ENCODE assay signal across 27 cellular contexts in genomic region chr5:180306796-180307195, GRCh38. TPM values are rescaled to one million over a fixed set of nuclear protein-coding genes. Genes with fewer than 3 reads are reported as not detected.
A peak's percentile ranks its signal among the peaks of the same experiment; 100 is the strongest.
DNase-seq lines count a peak whose midpoint lies in the region; ATAC-seq, FAIRE-seq and TF ChIP-seq lines count a peak whose summit lies in the region.
"Had no signal": no experiment of that assay in that cellular context is flagged by ENCODE, and none has a peak within 500 bp of the region (broad histone marks: within the 10 kb centered on the region; RNA-seq: fewer than 3 reads in every experiment).

No MANE protein-coding gene starts in this region.

- no peaks in the 10 kb centered on the region for H3K4me1 ChIP-seq in left ventricle myocardium inferior
- no peaks in the 10 kb centered on the region; a peak in 1 of 5 replicates for H3K4me1 ChIP-seq in K562 (replicated peaks in 1 of 2; ENCODE audit: control insufficient read depth in 2 of 2, insufficient read depth in 2 of 2, low read length in 2 of 2)
- H3K4me1 ChIP-seq: BLaER1 had no signal

- H4K20me1 ChIP-seq in K562 (replicated peaks; ENCODE audit: control insufficient read depth, insufficient read depth, low read length): no peaks in the 10 kb centered on the region
- H4K20me1 ChIP-seq: BLaER1 had no signal

- no peaks in the 10 kb centered on the region for H3K79me2 ChIP-seq in K562 (ENCODE audit: control insufficient read depth, insufficient read depth, low read length)

- POLR2A ChIA-PET in K562 (lab: Yijun Ruan, JAX): interaction anchor here (0.9 kb wide), 1 partner anchor 28 kb away, joined by 3 read pairs; no protein-coding TSS in a partner anchor

- DNase-seq in left cardiac atrium (peak; percentile 14), left ventricle myocardium inferior (no peak), K562 (ENCODE audit: extremely low read depth in 1 of 4, low spot score in 3 of 4) (no peak), omental fat pad (ENCODE audit: low spot score) (peak; percentile 0), NCI-H748 (lab: John Stamatoyannopoulos, UW; ENCODE audit: unreplicated experiment) (no peak)
- DNase-seq: 8988T; ACHN; BE2C; C1 segment of cervical spinal cord; CD4-positive, alpha-beta memory T cell; CD4-positive, CD25-positive, alpha-beta regulatory T cell; CD8-positive, alpha-beta memory T cell; COR-L47; DMS 273 treated with DMSO at 0.1 percent for 48 hours; DMS153; DMS53; DMS79; DND-41; EL; GDM1 had no signal

- no peak for ATAC-seq in left cardiac atrium
- 0 out of 3 replicates have a peak, but pooled peaks have one; percentile 20 for ATAC-seq in K562
- ATAC-seq in omental fat pad (ENCODE audit: low FRiP score): no peak
- no peak for ATAC-seq in HG03159 (IDR thresholded peaks at IDR 0.05; ENCODE audit: unreplicated experiment)
- ATAC-seq: GM12878 had no signal

- H3K27ac ChIP-seq in left ventricle myocardium inferior (replicated peaks) (no peak overlapping the region), K562 (ENCODE audit: extremely low read depth, low read depth, low read length) (no peak overlapping the region)
- H3K27ac ChIP-seq: BLaER1 had no signal

- no peaks in the 10 kb centered on the region for H3K9me1 ChIP-seq in K562 (ENCODE audit: control insufficient read depth, insufficient read depth, low read length)

- no TSS peak for BruUV-seq in K562 (replicated peaks; lab: Mats Ljungman, UMichigan)

- no peak overlapping the region for H3K4me2 ChIP-seq in K562 (ENCODE audit: insufficient read depth, low read length)
- H3K4me2 ChIP-seq: BLaER1 had no signal

- TF ChIP-seq EP300 in K562 (IDR thresholded peaks at IDR 0.05; ENCODE audit: low read length): no peak

- CTCF ChIA-PET in K562 (lab: Yijun Ruan, JAX; ENCODE audit: low intra/inter-chr PET ratio): no interaction called here

- no peak for TF ChIP-seq RAD21 in K562 (CRISPR knock-in tag; conservative IDR thresholded peaks at IDR 0.05 in 1 of 2, IDR thresholded peaks at IDR 0.05 in 1 of 2)

- H3K36me3 ChIP-seq in left ventricle myocardium inferior (no peaks in the 10 kb centered on the region), K562 (ENCODE audit: control insufficient read depth, insufficient read depth, low read length) (no peaks in the 10 kb centered on the region)
- H3K36me3 ChIP-seq: BE2C, BLaER1 had no signal

- TF ChIP-seq POLR2A in K562 (conservative IDR thresholded peaks at IDR 0.05): no peak

- H2AFZ ChIP-seq in K562 (ENCODE audit: low read depth, low read length): no peak overlapping the region

- intact Hi-C loops in left cardiac atrium (cut with DNase I) (no loop called here), left ventricle myocardium inferior (cut with micrococcal nuclease) (no loop called here), K562 (cut with micrococcal nuclease) (no loop called here)

- H3K9ac ChIP-seq in K562 (ENCODE audit: insufficient read depth in 1 of 2, low read depth in 2 of 2, low read length in 2 of 2): no peak overlapping the region
- H3K9ac ChIP-seq: BLaER1 had no signal

- H3K9me3 ChIP-seq in left ventricle myocardium inferior (replicated peaks) (no peaks in the 10 kb centered on the region), K562 (replicated peaks; ENCODE audit: control insufficient read depth, insufficient read depth, low read depth, low read length) (no peaks in the 10 kb centered on the region)
- H3K9me3 ChIP-seq: BE2C, BLaER1 had no signal

- peaks cover 13% of the 10 kb centered on the region for H3K27me3 ChIP-seq in left ventricle myocardium inferior (ENCODE audit: low read depth)
- peaks cover 32 to 67% of the 10 kb centered on the region in 2 experiments for H3K27me3 ChIP-seq in K562 (ENCODE audit: control insufficient read depth in 2 of 2, insufficient read depth in 2 of 2, low read length in 2 of 2)
- H3K27me3 ChIP-seq: BE2C, BLaER1 had no signal

- FAIRE-seq in K562 (lab: Jason Lieb, UNC): no peak
- FAIRE-seq: A204.1, GM12878, GM12892, GM18507 had no signal

- TF ChIP-seq CTCF in left ventricle myocardium inferior (IDR thresholded peaks at IDR 0.05; ENCODE audit: borderline replicate concordance) (no peak), K562 (IDR thresholded peaks at IDR 0.05 in 2 of 3, conservative IDR thresholded peaks at IDR 0.05 in 1 of 3; ENCODE audit: insufficient read depth in 2 of 3, low read depth in 1 of 3, low read length in 3 of 3) (no peak), omental fat pad (IDR thresholded peaks at IDR 0.05) (no peak)

- H3K4me3 ChIP-seq in left ventricle myocardium inferior (no peak overlapping the region), K562 (no peak overlapping the region)
- H3K4me3 ChIP-seq: BLaER1, GM12878 had no signal

- in situ Hi-C loops in K562 (cut with MboI): no loop called here

- 7% methylated on average over 3 of the region's 8 CpGs for WGBS in K562 (ENCODE audit: insufficient coverage, low coverage, missing lambda C conversion rate)

TF ChIP-seq in K562, 482 proteins besides CTCF, POLR2A, EP300 and RAD21:
- TF ChIP-seq DDX20 (tag; IDR thresholded peaks at IDR 0.05; ENCODE audit: low read depth) (no peak), SIN3A (IDR thresholded peaks at IDR 0.05; ENCODE audit: borderline replicate concordance in 2 of 2, control insufficient read depth in 1 of 2, low read depth in 2 of 2, low read length in 2 of 2) (no peak), TRIM28 (IDR thresholded peaks at IDR 0.05) (no peak)

RNA-seq across cellular contexts. Expression of gene MAPK9, which starts 14.9 kb away (rescaled TPM):
- total RNA-seq in left cardiac atrium (10 to 100 TPM; 33.8 to 38.8 TPM), left ventricle myocardium inferior (40.9 TPM), K562 (2014; rRNA removed) (23.3 and 24.7 TPM in 2 replicates), K562 (2014; rRNA removed; fragmentation: Illumina TruSeq; extraction: Trizol) (32.3 and 33.8 TPM in 2 replicates), K562 (2015; rRNA removed; fragmentation: Illumina TruSeq; extraction: Trizol) (27.2 and 29.9 TPM in 2 replicates), K562 (2021) (37.1 and 38.0 TPM in 2 replicates), omental fat pad (10 to 100 TPM; 18.6 to 31.6 (median 29.6) TPM)
- 33.0 and 61.0 TPM in 2 replicates for total RNA-seq in K562 (2011; cell fraction: chromatin; rRNA removed; ENCODE audit: low replicate concordance)
- 15.0 and 19.6 TPM in 2 replicates for total RNA-seq in K562 (2011; cell fraction: nucleolus; rRNA removed)
- total RNA-seq in K562 (2011; cell fraction: nucleoplasm; rRNA removed): 40.2 and 63.3 TPM in 2 replicates
- polyA plus RNA-seq in K562 (2011; rRNA removed) (45.9 and 58.0 TPM in 2 replicates), K562 (2014; fragmentation: Illumina TruSeq; extraction: Trizol) (32.3 and 43.1 TPM in 2 replicates), K562 (2014; fragmentation: Nextera tagmentation; extraction: Ambion mirVana) (1 to 10 TPM; 4.8 to 6.5 TPM), K562 (2014; rRNA removed) (27.4 and 31.5 TPM in 2 replicates)
- polyA plus RNA-seq in K562 (2011; cell fraction: cytosol; rRNA removed): 26.1 and 31.1 TPM in 2 replicates
- 25.6 and 26.5 TPM in 2 replicates for polyA plus RNA-seq in K562 (2011; cell fraction: nucleus; rRNA removed)
- polyA plus RNA-seq in K562 (2012): 23.2 and 27.4 TPM in 2 replicates
- polyA minus RNA-seq in K562 (2011; rRNA and poly(A)+ RNA removed): 57.2 and 64.3 TPM in 2 replicates
- 22.5 and 24.7 TPM in 2 replicates for polyA minus RNA-seq in K562 (2011; cell fraction: cytosol; rRNA and poly(A)+ RNA removed)
- 17.5 and 23.8 TPM in 2 replicates for polyA minus RNA-seq in K562 (2011; cell fraction: nucleus; rRNA and poly(A)+ RNA removed)

RNA-seq across cellular contexts. Expression of gene GFPT2, which starts 46.3 kb away (rescaled TPM):
- 10 to 100 TPM; 27.3 to 44.5 TPM for total RNA-seq in left cardiac atrium
- 8.4 TPM for total RNA-seq in left ventricle myocardium inferior
- total RNA-seq in K562 (2011; cell fraction: chromatin; rRNA removed; ENCODE audit: low replicate concordance): 0.14 TPM in 1 of 2 replicates, not detected in the other
- total RNA-seq in K562 (2011; cell fraction: nucleolus; rRNA removed): 0.50 TPM in 1 of 2 replicates, not detected in the other
- not detected in 2 replicates for total RNA-seq in K562 (2011; cell fraction: nucleoplasm; rRNA removed)
- total RNA-seq in K562 (2014; rRNA removed): not detected in 2 replicates
- 0.13 TPM in 1 of 2 replicates, not detected in the other for total RNA-seq in K562 (2014; rRNA removed; fragmentation: Illumina TruSeq; extraction: Trizol)
- total RNA-seq in K562 (2015; rRNA removed; fragmentation: Illumina TruSeq; extraction: Trizol): not detected in 2 replicates
- total RNA-seq in K562 (2021): 0.07 and 0.09 TPM in 2 replicates
- 0.14 TPM in 1 of 2 replicates, not detected in the other for polyA plus RNA-seq in K562 (2011; rRNA removed)
- 0.01 and 0.07 TPM in 2 replicates for polyA plus RNA-seq in K562 (2011; cell fraction: cytosol; rRNA removed)
- 0.18 TPM in 1 of 2 replicates, not detected in the other for polyA plus RNA-seq in K562 (2011; cell fraction: nucleus; rRNA removed)
- 0.12 TPM in 1 of 2 replicates, not detected in the other for polyA plus RNA-seq in K562 (2012)
- not detected in 2 replicates for polyA plus RNA-seq in K562 (2014; fragmentation: Illumina TruSeq; extraction: Trizol)
- under 1 TPM in 1 of 2 experiments, not detected in 1; 0.08 TPM for polyA plus RNA-seq in K562 (2014; fragmentation: Nextera tagmentation; extraction: Ambion mirVana)
- not detected in 2 replicates for polyA plus RNA-seq in K562 (2014; rRNA removed)
- 0.39 TPM in 1 of 2 replicates, not detected in the other for polyA minus RNA-seq in K562 (2011; rRNA and poly(A)+ RNA removed)
- not detected in 2 replicates for polyA minus RNA-seq in K562 (2011; cell fraction: cytosol; rRNA and poly(A)+ RNA removed)
- 0.54 TPM in 1 of 2 replicates, not detected in the other for polyA minus RNA-seq in K562 (2011; cell fraction: nucleus; rRNA and poly(A)+ RNA removed)
- 100 to 1,000 TPM in 2 of 4 donors, 10 to 100 TPM in 2; 42.3 to 553 (median 270) TPM for total RNA-seq in omental fat pad
- total RNA-seq: CD4-positive, CD25-positive, alpha-beta regulatory T cell had no signal
- polyA plus RNA-seq: CD14-positive monocyte had no signal

Comparison
In these comparisons a context has a peak if more than half of its experiments do, and no peak if none do; other contexts are left out.
1. DNase-seq: peak in left cardiac atrium (single experiment) and omental fat pad (single experiment); none in left ventricle myocardium inferior (single experiment), K562 (0 of 4) and NCI-H748 (single experiment).